ENCODE assay signal across 27 cellular contexts in the genomic region with DNA sequence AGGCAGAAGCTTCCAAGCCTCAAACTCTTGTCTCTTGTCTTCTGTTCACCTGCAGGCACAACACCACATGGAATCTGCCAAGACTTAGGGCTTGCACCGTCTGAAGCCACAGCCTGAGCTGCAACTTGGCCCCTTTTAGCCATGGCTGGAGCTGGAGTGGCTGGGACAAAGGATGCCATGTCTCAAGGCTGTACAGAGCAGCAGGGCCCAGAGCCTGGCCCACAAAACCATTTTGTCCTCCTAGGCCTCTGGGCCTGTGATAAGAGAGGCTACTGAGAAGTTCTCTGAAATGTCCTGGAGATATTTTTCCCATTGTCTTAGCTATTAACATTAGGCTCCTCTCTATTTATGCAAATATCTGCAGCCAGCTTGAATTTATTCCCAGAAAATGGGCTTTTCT.
"Had no signal": no experiment of that assay in that cellular context is flagged by ENCODE, and none has a peak within 500 bp of the region (broad histone marks: within the 10 kb centered on the region; RNA-seq: fewer than 3 reads in every experiment).

No MANE protein-coding gene starts in this region.

- H3K27me3 ChIP-seq: dorsolateral prefrontal cortex, esophagus squamous epithelium, gastrocnemius medialis, heart right ventricle, left lung had no signal

- H3K36me3 ChIP-seq: esophagus squamous epithelium, gastrocnemius medialis, heart right ventricle, left lung, lower lobe of right lung had no signal

- ATAC-seq: esophagus mucosa; gastrocnemius medialis; heart right ventricle; left cardiac atrium; left lung; left ventricle myocardium superior; lower lobe of right lung; naive thymus-derived CD4-positive, alpha-beta T cell had no signal

- DNase-seq: dermis blood vessel endothelial cell; dorsolateral prefrontal cortex; effector CD4-positive, alpha-beta T cell; effector memory CD4-positive, alpha-beta T cell; erythroblast; esophagus squamous epithelium; foreskin fibroblast; foreskin melanocyte; gastrocnemius medialis; glutamatergic neuron; head of caudate nucleus; heart right ventricle; hippocampal formation; left cardiac atrium; left lung; left ventricle myocardium superior; lower lobe of right lung; mesenchymal stem cell; midbrain; naive thymus-derived CD4-positive, alpha-beta T cell had no signal

- H3K9me3 ChIP-seq: gastrocnemius medialis had no signal

- H3K4me1 ChIP-seq: esophagus squamous epithelium, gastrocnemius medialis, heart right ventricle had no signal

- H3K4me3 ChIP-seq: coronary artery, dorsolateral prefrontal cortex, esophagus squamous epithelium, gastrocnemius medialis, heart right ventricle, left lung, lower lobe of right lung had no signal

- H3K27ac ChIP-seq: coronary artery, dorsolateral prefrontal cortex, epithelial cell of prostate, esophagus squamous epithelium, gastrocnemius medialis, heart right ventricle, left lung, lower lobe of right lung had no signal

- FAIRE-seq: colon, endometrium, islet of Langerhans, keratinocyte had no signal
